Comparison of ENCODE assay signal across 1 cellular context in the genomic region with DNA sequence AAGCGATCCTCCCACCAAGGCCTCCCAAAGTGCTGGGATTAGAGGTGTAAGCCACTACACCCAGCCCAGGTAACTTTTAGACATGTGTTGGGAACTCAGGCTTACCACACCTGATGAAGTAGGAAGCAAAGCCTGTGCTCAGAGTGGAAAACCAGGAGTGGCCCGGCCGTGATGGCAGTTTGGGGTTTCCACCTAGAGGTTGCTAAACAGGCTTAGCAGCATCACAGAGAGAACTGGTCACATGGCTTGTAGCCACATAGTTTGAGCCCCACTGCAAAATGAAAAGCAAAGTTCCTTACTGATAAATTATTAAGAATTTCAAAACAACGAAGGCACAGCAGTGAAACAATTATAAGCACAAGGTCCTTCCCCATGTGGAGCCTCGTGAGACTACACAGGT.
TF ChIP-seq lines count a peak whose summit lies in the region.

No MANE protein-coding gene starts in this region.

TF ChIP-seq in H1, 55 proteins besides CTCF, POLR2A, EP300 and RAD21:
- TF ChIP-seq KDM1A (IDR thresholded peaks at IDR 0.05; ENCODE audit: borderline replicate concordance, low read length) = no peak
- no peak for TF ChIP-seq POLR2AphosphoS5 (IDR thresholded peaks at IDR 0.05; ENCODE audit: low read depth, low read length)
- TF ChIP-seq TEAD4 (IDR thresholded peaks at IDR 0.05; ENCODE audit: low read depth, low read length) = no peak
- no peak for TF ChIP-seq POU5F1 (IDR thresholded peaks at IDR 0.05; ENCODE audit: low read depth, low read length)
- no peak for TF ChIP-seq CBX8 (IDR thresholded peaks at IDR 0.05; ENCODE audit: borderline replicate concordance, low read depth, low read length)
- TF ChIP-seq ZNF274 (IDR thresholded peaks at IDR 0.05; ENCODE audit: borderline replicate concordance, extremely low read depth, low read length) = no peak
- no peak for TF ChIP-seq SIX5 (IDR thresholded peaks at IDR 0.05; ENCODE audit: low read depth, low read length)
- no peak for TF ChIP-seq HDAC6 (IDR thresholded peaks at IDR 0.05; ENCODE audit: low read depth, low read length)
- no peak for TF ChIP-seq TBP (IDR thresholded peaks at IDR 0.05; ENCODE audit: low read depth, low read length)
- no peak for TF ChIP-seq SIN3A (conservative IDR thresholded peaks at IDR 0.05 in 1 of 2, IDR thresholded peaks at IDR 0.05 in 1 of 2; ENCODE audit: low read depth in 1 of 2, low read length in 2 of 2)
- TF ChIP-seq TAF1 (IDR thresholded peaks at IDR 0.05; ENCODE audit: low read depth, low read length) = no peak
- no peak for TF ChIP-seq BRCA1 (IDR thresholded peaks at IDR 0.05; ENCODE audit: low read depth, low read length)
